ENCODE assay signal across 19 cellular contexts in the genomic region with DNA sequence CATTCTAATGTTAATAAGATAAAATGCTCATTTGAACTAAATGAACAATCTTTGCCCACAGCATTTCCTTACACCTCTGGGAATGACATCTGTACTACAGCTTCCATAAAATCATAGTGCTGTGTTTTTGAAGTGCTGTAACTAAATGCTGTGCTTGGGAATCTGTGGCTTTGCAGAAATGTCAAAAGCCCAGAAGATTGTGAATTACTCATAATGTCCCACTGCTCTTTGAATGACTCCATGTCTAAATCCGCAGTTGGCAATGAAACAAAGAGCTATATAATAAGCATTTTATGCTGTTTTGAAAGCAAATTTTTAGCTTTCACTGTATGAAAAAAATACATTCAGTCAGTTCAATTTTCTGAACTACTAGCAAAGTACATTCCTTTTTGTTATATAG.
A peak's percentile ranks its signal among the peaks of the same experiment; 100 is the strongest.
DNase-seq lines count a peak whose midpoint lies in the region; TF ChIP-seq lines count a peak whose summit lies in the region.
"Had no signal": no experiment of that assay in that cellular context is flagged by ENCODE, and none has a peak within 500 bp of the region (broad histone marks: within the 10 kb centered on the region; RNA-seq: fewer than 3 reads in every experiment).

No MANE protein-coding gene starts in this region.

- peak; percentile 13 for DNase-seq in Daoy (ENCODE audit: low read depth)
- DNase-seq in smooth muscle cell (lab: John Stamatoyannopoulos, UW; ENCODE audit: unreplicated experiment), result no peak
- no peak for DNase-seq in MV-4-11 (lab: John Stamatoyannopoulos, UW)
- no peak for DNase-seq in NCI-H1105 treated with DMSO at 0.1 percent for 48 hours (lab: John Stamatoyannopoulos, UW)
- DNase-seq in A172 (ENCODE audit: low spot score), result no peak
- no peak for DNase-seq in NCI-H1417 treated with DMSO at 0.1 percent for 48 hours (lab: John Stamatoyannopoulos, UW)
- DNase-seq: 8988T; CD4-positive, CD25-positive, alpha-beta regulatory T cell; CD8-positive, alpha-beta T cell; DMS 273 treated with DMSO at 0.1 percent for 48 hours; DMS79; GF-D8; HCEC 1CT had no signal

- no peak overlapping the region for H3K9ac ChIP-seq in smooth muscle cell (ENCODE audit: low read depth)
- H3K9ac ChIP-seq: BLaER1 had no signal

- H3K27me3 ChIP-seq in smooth muscle cell (ENCODE audit: low read depth), result no peaks in the 10 kb centered on the region
- H3K27me3 ChIP-seq: BLaER1 had no signal

- peaks cover 6% of the 10 kb centered on the region for H3K4me1 ChIP-seq in smooth muscle cell (ENCODE audit: low read depth)
- H3K4me1 ChIP-seq: BLaER1 had no signal

- H3K4me1 Mint-ChIP-seq in brain (peaks cover 15% of the 10 kb centered on the region), nephron (peaks cover 38% of the 10 kb centered on the region)
- H3K4me1 Mint-ChIP-seq: B cell; CD4-positive, CD25-positive, alpha-beta regulatory T cell had no signal

- TF ChIP-seq CTCF in brain (conservative IDR thresholded peaks at IDR 0.05) (no peak), nephron (IDR thresholded peaks at IDR 0.05; ENCODE audit: unreplicated experiment in 3 of 3) (no peak), smooth muscle cell (IDR thresholded peaks at IDR 0.05; ENCODE audit: borderline replicate concordance, insufficient read depth, poor library complexity, severe bottlenecking) (no peak)

- no peak overlapping the region for H3K4me3 ChIP-seq in smooth muscle cell
- H3K4me3 ChIP-seq: BLaER1, GM23338 had no signal

- no peak overlapping the region for H2AFZ ChIP-seq in smooth muscle cell (ENCODE audit: low read depth)
- H2AFZ ChIP-seq: GM23338 had no signal

- H3K4me2 ChIP-seq in smooth muscle cell, result peak overlapping the region; percentile 30
- H3K4me2 ChIP-seq: BLaER1, GM23338 had no signal

- no peaks in the 10 kb centered on the region for H4K20me1 ChIP-seq in smooth muscle cell (ENCODE audit: low read depth)
- H4K20me1 ChIP-seq: BLaER1 had no signal

- H3F3A ChIP-seq in smooth muscle cell (ENCODE audit: low read depth), result no peaks in the 10 kb centered on the region

- H3K36me3 ChIP-seq in smooth muscle cell (ENCODE audit: low read depth), result no peaks in the 10 kb centered on the region
- H3K36me3 ChIP-seq: BLaER1 had no signal

- H3K27ac ChIP-seq in smooth muscle cell (ENCODE audit: low read depth), result peak overlapping the region; percentile 67
- H3K27ac ChIP-seq: BLaER1, C4-2B had no signal

- no peaks in the 10 kb centered on the region for H3K79me2 ChIP-seq in smooth muscle cell (ENCODE audit: low read depth)

- 51% methylated on average over 1 of the region's 1 CpG for WGBS in smooth muscle cell (ENCODE audit: low lambda C conversion rate)

- H3K4me3 Mint-ChIP-seq in brain, result no peak overlapping the region
- H3K4me3 Mint-ChIP-seq in nephron, result no peak overlapping the region
- H3K4me3 Mint-ChIP-seq: B cell; CD4-positive, CD25-positive, alpha-beta regulatory T cell; CD8-positive, alpha-beta T cell; GM23338 had no signal

- H3K9me3 ChIP-seq in smooth muscle cell (replicated peaks; ENCODE audit: low read depth), result no peaks in the 10 kb centered on the region

- H3K9me3 Mint-ChIP-seq in brain, result peaks cover 6 to 15% (median 9%) of the 10 kb centered on the region in 5 experiments
- H3K9me3 Mint-ChIP-seq in nephron, result peaks cover 14% of the 10 kb centered on the region
- H3K9me3 Mint-ChIP-seq: CD8-positive, alpha-beta T cell had no signal

- H3K27me3 Mint-ChIP-seq in brain (peaks cover 12% of the 10 kb centered on the region), nephron (ENCODE audit: low read depth) (peaks cover 3% of the 10 kb centered on the region)
- H3K27me3 Mint-ChIP-seq: CD4-positive, CD25-positive, alpha-beta regulatory T cell had no signal

- H3K36me3 Mint-ChIP-seq in brain (no peaks in the 10 kb centered on the region), nephron (ENCODE audit: low read depth) (no peaks in the 10 kb centered on the region)

- H3K27ac Mint-ChIP-seq in brain (peak overlapping the region in 3 of 5 experiments; percentile 53 to 80 (median 75)), nephron (peak overlapping the region; percentile 52 to 74 (median 68))
- H3K27ac Mint-ChIP-seq: B cell; CD4-positive, CD25-positive, alpha-beta regulatory T cell; CD8-positive, alpha-beta T cell; GM23338 had no signal
